ENCODE assay signal across 8 cellular contexts in the genomic region with DNA sequence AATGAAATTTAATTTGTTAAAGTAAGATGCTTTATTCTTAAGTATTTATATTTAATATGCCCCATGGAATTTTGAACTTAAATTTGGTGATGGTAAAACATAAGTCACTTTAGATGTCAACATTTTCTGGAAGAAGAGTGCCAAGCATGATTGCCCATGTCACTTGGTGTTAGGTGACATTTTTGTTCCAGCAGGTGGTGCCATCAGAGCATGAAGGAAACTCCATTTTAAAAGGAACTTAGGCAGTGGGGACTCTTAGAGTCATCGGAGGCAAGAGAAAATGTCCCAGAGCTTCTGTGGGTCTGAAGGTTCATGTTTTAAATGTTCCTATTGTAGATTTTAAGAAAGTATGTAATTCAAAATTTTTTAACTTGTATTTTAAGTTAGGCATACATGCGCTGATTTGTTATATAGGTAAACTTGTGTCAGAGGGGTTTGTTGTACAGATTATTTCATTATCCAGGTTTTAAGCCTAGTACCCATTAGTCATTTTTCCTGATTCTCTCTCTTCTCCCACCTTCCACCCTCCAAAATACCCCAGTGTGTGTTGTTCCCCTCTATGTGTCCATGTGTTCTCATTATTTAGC.
DNase-seq lines count a peak whose midpoint lies in the region; ATAC-seq and TF ChIP-seq lines count a peak whose summit lies in the region.

No MANE protein-coding gene starts in this region.

- H2BK5ac ChIP-seq in mesendoderm (ENCODE audit: low read length): no peak overlapping the region

- no peaks in the 10 kb centered on the region for H3K4me1 ChIP-seq in mesendoderm (ENCODE audit: control insufficient read depth, low read depth, low read length)

- no peak overlapping the region for H3K4me2 ChIP-seq in mesendoderm (ENCODE audit: low read length)

- no peak overlapping the region for H3K4ac ChIP-seq in mesendoderm (ENCODE audit: low read depth, low read length)

- H3K79me1 ChIP-seq in mesendoderm (ENCODE audit: low read length): no peaks in the 10 kb centered on the region

- H3K27ac ChIP-seq in brain microvascular endothelial cell: no peak overlapping the region
- no peak overlapping the region for H3K27ac ChIP-seq in mesendoderm (ENCODE audit: low read depth, low read length)

- H4K8ac ChIP-seq in mesendoderm (ENCODE audit: low read depth, low read length): no peak overlapping the region

- H3K27me3 ChIP-seq in brain microvascular endothelial cell (replicated peaks): no peaks in the 10 kb centered on the region
- no peaks in the 10 kb centered on the region for H3K27me3 ChIP-seq in mesendoderm (ENCODE audit: insufficient read depth, low read length, poor library complexity)

- no peak overlapping the region for H2BK120ac ChIP-seq in mesendoderm (ENCODE audit: low read depth, low read length)

- H4K5ac ChIP-seq in mesendoderm (ENCODE audit: low read length): no peak overlapping the region

- peak; percentile 42 for DNase-seq in DMS 273 (lab: John Stamatoyannopoulos, UW; ENCODE audit: unreplicated experiment)
- DNase-seq in DMS 273 treated with DMSO at 0.1 percent for 48 hours (lab: John Stamatoyannopoulos, UW): no peak
- DNase-seq in NCI-H2029 treated with DMSO at 0.1 percent for 48 hours (lab: John Stamatoyannopoulos, UW): peak; percentile 6
- DNase-seq in brain microvascular endothelial cell: peak; percentile 65
- DNase-seq in mesendoderm: peak; percentile 73
- DNase-seq in activated CD8-positive, alpha-beta memory T cell treated with anti-CD3 and anti-CD28 coated beads, Interleukin-2, amount 50 U/mL, for 4 hours: no peak

- no peak overlapping the region for H3K4me3 ChIP-seq in brain microvascular endothelial cell (ENCODE audit: low read depth, low read length)
- no peak overlapping the region for H3K4me3 ChIP-seq in mesendoderm (ENCODE audit: low read length)

- in situ Hi-C loops in brain microvascular endothelial cell (cut with HindIII; ENCODE audit: low pct_ligation_motif_present, low sequenced_read_pairs): no loop called here

- no CpG with 5 or more reads among the region's 2 CpGs for WGBS in mesendoderm (ENCODE audit: extremely low coverage, insufficient coverage, low lambda C conversion rate)

- no peak overlapping the region for H3K23ac ChIP-seq in mesendoderm (ENCODE audit: low read length)

- peak; percentile 72 for TF ChIP-seq CTCF in brain microvascular endothelial cell (IDR thresholded peaks at IDR 0.05; ENCODE audit: low read depth, low read length, missing control alignments)

- H2BK15ac ChIP-seq in mesendoderm (replicated peaks; ENCODE audit: low read depth): no peak overlapping the region

- no peaks in the 10 kb centered on the region for H3K36me3 ChIP-seq in brain microvascular endothelial cell (replicated peaks)
- H3K36me3 ChIP-seq in mesendoderm (ENCODE audit: control insufficient read depth, insufficient read depth, low read length): no peaks in the 10 kb centered on the region

- no peak overlapping the region for H3K56ac ChIP-seq in mesendoderm (ENCODE audit: low read length)

- H3K18ac ChIP-seq in mesendoderm (ENCODE audit: low read length): no peak overlapping the region

- no peak overlapping the region for H2AK5ac ChIP-seq in mesendoderm (ENCODE audit: low read length)

- no peak overlapping the region for H3K9ac ChIP-seq in mesendoderm (ENCODE audit: low read length)

- ATAC-seq in HG02938 (IDR thresholded peaks at IDR 0.05; ENCODE audit: unreplicated experiment) (no peak), HG02763 (IDR thresholded peaks at IDR 0.05; ENCODE audit: unreplicated experiment) (no peak)

- no peaks in the 10 kb centered on the region for H3K79me2 ChIP-seq in mesendoderm (ENCODE audit: control insufficient read depth, insufficient read depth, low read length)

Comparison
In these comparisons a context has a peak if more than half of its experiments do, and no peak if none do; other contexts are left out.
1. DNase-seq: peak in DMS 273 (single experiment), NCI-H2029 treated with DMSO at 0.1 percent for 48 hours (single experiment), brain microvascular endothelial cell (single experiment) and mesendoderm (single experiment); none in DMS 273 treated with DMSO at 0.1 percent for 48 hours (single experiment) and activated CD8-positive, alpha-beta memory T cell treated with anti-CD3 and anti-CD28 coated beads, Interleukin-2, amount 50 U/mL, for 4 hours (single experiment).